ENCODE assay signal across 16 cellular contexts in genomic region chr12:30732954-30733637, GRCh38. TPM values are rescaled to one million over a fixed set of nuclear protein-coding genes. Genes with fewer than 3 reads are reported as not detected.
A peak's percentile ranks its signal among the peaks of the same experiment; 100 is the strongest.
DNase-seq lines count a peak whose midpoint lies in the region; ATAC-seq and TF ChIP-seq lines count a peak whose summit lies in the region.
"Had no signal": no experiment of that assay in that cellular context is flagged by ENCODE, and none has a peak within 500 bp of the region (broad histone marks: within the 10 kb centered on the region; RNA-seq: fewer than 3 reads in every experiment).

No MANE protein-coding gene starts in this region.

- no peak overlapping the region for H2BK20ac ChIP-seq in IMR-90 (ENCODE audit: low read depth, low read length)

- no peaks in the 10 kb centered on the region for H4K20me1 ChIP-seq in IMR-90 (ENCODE audit: insufficient read depth, low read length)

- in situ Hi-C loops in IMR-90 (cut with MboI; ENCODE audit: low sequenced_read_pairs), result no loop called here

- no peak overlapping the region for H2AK5ac ChIP-seq in IMR-90 (ENCODE audit: low read depth, low read length)

- H3K79me1 ChIP-seq in IMR-90 (ENCODE audit: low read depth in 1 of 2, low read length in 2 of 2), result peaks cover 16 to 17% of the 10 kb centered on the region in 2 experiments

- no peak overlapping the region for H3K14ac ChIP-seq in IMR-90 (replicated peaks; ENCODE audit: low read depth, low read length)

- CTCF ChIA-PET in IMR-90 (lab: Yijun Ruan, JAX), result no interaction called here

- H3K27me3 ChIP-seq in IMR-90 (ENCODE audit: control insufficient read depth, insufficient read depth, low read length) (no peaks in the 10 kb centered on the region), colonic mucosa (no peaks in the 10 kb centered on the region), Peyer's patch (no peaks in the 10 kb centered on the region)

- H2BK120ac ChIP-seq in IMR-90 (ENCODE audit: low read depth, low read length), result no peak overlapping the region

- H2BK15ac ChIP-seq in IMR-90 (ENCODE audit: low read depth, low read length), result no peak overlapping the region

- H4K8ac ChIP-seq in IMR-90 (ENCODE audit: low read depth in 2 of 2, low read length in 2 of 2), result no peak overlapping the region

- H3K9me3 ChIP-seq in IMR-90 (ENCODE audit: control insufficient read depth, insufficient read depth, low read length) (no peaks in the 10 kb centered on the region), colonic mucosa (no peaks in the 10 kb centered on the region), Peyer's patch (no peaks in the 10 kb centered on the region)

- no peak for TF ChIP-seq CTCF in IMR-90 (conservative IDR thresholded peaks at IDR 0.05; ENCODE audit: low read depth, low read length)
- no peak for TF ChIP-seq CTCF in colonic mucosa (IDR thresholded peaks at IDR 0.05)
- TF ChIP-seq CTCF in Peyer's patch (IDR thresholded peaks at IDR 0.05), result no peak

- H3K4ac ChIP-seq in IMR-90 (ENCODE audit: low read depth, low read length), result no peak overlapping the region

- no peak overlapping the region for H3K27ac ChIP-seq in IMR-90 (ENCODE audit: insufficient read depth, low read length)
- H3K27ac ChIP-seq in colonic mucosa, result no peak overlapping the region
- no peak overlapping the region for H3K27ac ChIP-seq in Peyer's patch

- no CpG with 5 or more reads among the region's 2 CpGs for WGBS in IMR-90 (ENCODE audit: extremely low coverage in 2 of 2, insufficient read length in 1 of 2), 2 experiments

- DNase-seq in Ammon's horn (ENCODE audit: low spot score) (peak; percentile 14), IMR-90 (peak; percentile 17), globus pallidus (ENCODE audit: low spot score) (peak; percentile 41), medulla oblongata (ENCODE audit: extremely low spot score) (peak; percentile 50), colonic mucosa (no peak), Peyer's patch (no peak), NCI-H82 treated with DMSO at 0.1 percent for 48 hours (lab: John Stamatoyannopoulos, UW; ENCODE audit: unreplicated experiment) (no peak), DMS153 treated with DMSO at 0.1 percent for 48 hours (lab: John Stamatoyannopoulos, UW; ENCODE audit: unreplicated experiment) (no peak)
- DNase-seq: ACHN; C1 segment of cervical spinal cord; CD4-positive, alpha-beta T cell; DMS79 treated with DMSO at 0.1 percent for 48 hours; EL; GDM1; HCEC 1CT; HFFc6 had no signal

- intact Hi-C loops in IMR-90 (cut with micrococcal nuclease), result no loop called here
- intact Hi-C loops in colonic mucosa (cut with DNase I), result no loop called here

- TF ChIP-seq RAD21 in IMR-90 (IDR thresholded peaks at IDR 0.05; ENCODE audit: low read length), result no peak

- H2AK9ac ChIP-seq in IMR-90 (replicated peaks; ENCODE audit: low read depth, low read length, poor library complexity), result no peak overlapping the region

- no peak overlapping the region for H4K91ac ChIP-seq in IMR-90 (ENCODE audit: insufficient read depth, low read depth, low read length)

- no peak for TF ChIP-seq POLR2A in IMR-90 (IDR thresholded peaks at IDR 0.05; ENCODE audit: low read depth, low read length)
- TF ChIP-seq POLR2A in Peyer's patch (IDR thresholded peaks at IDR 0.05), result no peak

- H4K5ac ChIP-seq in IMR-90 (ENCODE audit: low read depth, low read length), result no peak overlapping the region

- POLR2A ChIA-PET in IMR-90 (lab: Charles Lee; ENCODE audit: unreplicated experiment), result no interaction called here

- H3K36me3 ChIP-seq in IMR-90 (ENCODE audit: control insufficient read depth, insufficient read depth, low read length) (peaks cover 16% of the 10 kb centered on the region), colonic mucosa (no peaks in the 10 kb centered on the region), Peyer's patch (peaks cover 0 to 7% (median 0%) of the 10 kb centered on the region in 3 donors)

- no peak overlapping the region for H3K56ac ChIP-seq in IMR-90 (ENCODE audit: extremely low read depth, insufficient read depth, low read length)

- no peak overlapping the region for H3K4me2 ChIP-seq in IMR-90 (ENCODE audit: low read depth, low read length)

- H3K9me1 ChIP-seq in IMR-90 (ENCODE audit: insufficient read depth, low read length), result no peaks in the 10 kb centered on the region

- no TSS peak for BruUV-seq in IMR-90 (replicated peaks; lab: Mats Ljungman, UMichigan)

- ATAC-seq in IMR-90 (ENCODE audit: low read depth), result no peak; the same call in 1 of the 2 replicates

- H3K4me1 ChIP-seq in IMR-90 (ENCODE audit: control insufficient read depth, insufficient read depth, low read length), result peaks cover 3% of the 10 kb centered on the region
- no peaks in the 10 kb centered on the region for H3K4me1 ChIP-seq in colonic mucosa
- no peaks in the 10 kb centered on the region for H3K4me1 ChIP-seq in Peyer's patch

- H3K23ac ChIP-seq in IMR-90 (ENCODE audit: low read depth, low read length), result no peak overlapping the region

- H2AFZ ChIP-seq in IMR-90 (replicated peaks; ENCODE audit: low read length, poor library complexity), result no peak overlapping the region

- no peak overlapping the region for H2BK5ac ChIP-seq in IMR-90 (ENCODE audit: low read depth, low read length, poor library complexity, severe bottlenecking)

- H3K18ac ChIP-seq in IMR-90 (ENCODE audit: low read depth, low read length), result no peak overlapping the region

- dilution Hi-C loops in IMR-90 (cut with HindIII; ENCODE audit: low sequenced_read_pairs, unreplicated experiment), result no loop called here

- H3K9ac ChIP-seq in IMR-90 (ENCODE audit: low read depth, low read length) (no peak overlapping the region), colonic mucosa (ENCODE audit: low read depth in 2 of 2, low read length in 2 of 2) (no peak overlapping the region)

- H3K4me3 ChIP-seq in IMR-90 (ENCODE audit: insufficient read depth, low read depth, low read length) (no peak overlapping the region), colonic mucosa (no peak overlapping the region), Peyer's patch (no peak overlapping the region)

TF ChIP-seq in IMR-90, 13 proteins besides CTCF, POLR2A, EP300 and RAD21:
- TF ChIP-seq MXI1 (IDR thresholded peaks at IDR 0.05; ENCODE audit: borderline replicate concordance, low read depth, low read length) (no peak), CEBPB (IDR thresholded peaks at IDR 0.05; ENCODE audit: low read depth, low read length) (no peak), FOS (IDR thresholded peaks at IDR 0.05; ENCODE audit: low read depth, low read length) (no peak), MAFK (IDR thresholded peaks at IDR 0.05; ENCODE audit: low read depth, low read length) (no peak), RCOR1 (IDR thresholded peaks at IDR 0.05; ENCODE audit: insufficient replicate concordance, low read length) (no peak), MAZ (IDR thresholded peaks at IDR 0.05; ENCODE audit: borderline replicate concordance, low read depth, low read length) (no peak), SMC3 (IDR thresholded peaks at IDR 0.05; ENCODE audit: low read depth, low read length) (no peak), RFX5 (IDR thresholded peaks at IDR 0.05; ENCODE audit: low read depth, low read length) (no peak), CHD1 (IDR thresholded peaks at IDR 0.05; ENCODE audit: low read depth, low read length) (no peak), ELK1 (IDR thresholded peaks at IDR 0.05; ENCODE audit: borderline replicate concordance, low read depth, low read length) (no peak), NFE2L2 (IDR thresholded peaks at IDR 0.05; ENCODE audit: low read depth, low read length) (no peak), BHLHE40 (IDR thresholded peaks at IDR 0.05; ENCODE audit: low read depth, low read length) (no peak), USF2 (IDR thresholded peaks at IDR 0.05; ENCODE audit: low read depth, low read length) (no peak)
TF ChIP-seq in IMR-90: peak in this region for 0.

RNA-seq across cellular contexts. Expression of gene CAPRIN2, which starts 21.7 kb away (rescaled TPM):
- total RNA-seq in IMR-90 (2012; rRNA removed) (23.1 and 23.8 TPM in 2 replicates), colonic mucosa (1 to 10 TPM; 6.1 to 8.2 TPM), Peyer's patch (100 to 1,000 TPM in 1 of 4 donors, 10 to 100 TPM in 3; 16.1 to 153 (median 28.1) TPM)
- 15.3 and 18.9 TPM in 2 replicates for polyA plus RNA-seq in IMR-90 (2012; rRNA removed)
- 1.9 and 2.2 TPM in 2 replicates for polyA plus RNA-seq in IMR-90 (2012; cell fraction: cytosol; rRNA removed)
- polyA plus RNA-seq in IMR-90 (2012; cell fraction: nucleus; rRNA removed; ENCODE audit: low replicate concordance), result 14.5 and 102 TPM in 2 replicates

RNA-seq across cellular contexts. Expression of gene IPO8, which starts 37.4 kb away (rescaled TPM):
- total RNA-seq in IMR-90 (2012; rRNA removed), result 31.5 and 31.9 TPM in 2 replicates
- 7.1 and 11.1 TPM in 2 replicates for polyA plus RNA-seq in IMR-90 (2012; rRNA removed)
- polyA plus RNA-seq in IMR-90 (2012; cell fraction: cytosol; rRNA removed), result 1.6 and 2.2 TPM in 2 replicates
- polyA plus RNA-seq in IMR-90 (2012; cell fraction: nucleus; rRNA removed; ENCODE audit: low replicate concordance), result 2.3 and 9.6 TPM in 2 replicates
- 10 to 100 TPM; 55.2 to 57.2 TPM for total RNA-seq in colonic mucosa
- total RNA-seq in Peyer's patch, result 10 to 100 TPM; 40.1 to 65.2 (median 59.3) TPM

Comparison
In these comparisons a context has a peak if more than half of its experiments do, and no peak if none do; other contexts are left out.
1. DNase-seq: peak in Ammon's horn (single experiment), IMR-90 (single experiment), globus pallidus (single experiment) and medulla oblongata (single experiment); none in colonic mucosa (single experiment), Peyer's patch (0 of 3), NCI-H82 treated with DMSO at 0.1 percent for 48 hours (single experiment) and DMS153 treated with DMSO at 0.1 percent for 48 hours (single experiment).